In genomic region chr19:1512671-1513491, GRCh38 we compare ENCODE assay signal across 8 cellular contexts. TPM values are rescaled to one million over a fixed set of nuclear protein-coding genes. Genes with fewer than 3 reads are reported as not detected.
A peak's percentile ranks its signal among the peaks of the same experiment; 100 is the strongest.
DNase-seq lines count a peak whose midpoint lies in the region; ATAC-seq, FAIRE-seq and TF ChIP-seq lines count a peak whose summit lies in the region.

A gene with protein sequence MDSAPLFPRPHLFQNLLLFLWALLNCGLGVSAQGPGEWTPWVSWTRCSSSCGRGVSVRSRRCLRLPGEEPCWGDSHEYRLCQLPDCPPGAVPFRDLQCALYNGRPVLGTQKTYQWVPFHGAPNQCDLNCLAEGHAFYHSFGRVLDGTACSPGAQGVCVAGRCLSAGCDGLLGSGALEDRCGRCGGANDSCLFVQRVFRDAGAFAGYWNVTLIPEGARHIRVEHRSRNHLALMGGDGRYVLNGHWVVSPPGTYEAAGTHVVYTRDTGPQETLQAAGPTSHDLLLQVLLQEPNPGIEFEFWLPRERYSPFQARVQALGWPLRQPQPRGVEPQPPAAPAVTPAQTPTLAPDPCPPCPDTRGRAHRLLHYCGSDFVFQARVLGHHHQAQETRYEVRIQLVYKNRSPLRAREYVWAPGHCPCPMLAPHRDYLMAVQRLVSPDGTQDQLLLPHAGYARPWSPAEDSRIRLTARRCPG (minus strand): TSS chr19:1513019. CDS start chr19:1510943, 2,076 bp downstream.

- no peak for TF ChIP-seq RAD21 in HCT116 (IDR thresholded peaks at IDR 0.05; ENCODE audit: low read depth)

- H3K9ac ChIP-seq in HCT116 (ENCODE audit: low read length), result peak within 1 kb of the TSS; percentile 81
- H3K9ac ChIP-seq in keratinocyte (ENCODE audit: control insufficient read depth, extremely low read depth, insufficient read depth, low read length), result peak within 1 kb of the TSS; percentile 60

- H3K4me2 ChIP-seq in HCT116 (ENCODE audit: low read length), result peak within 1 kb of the TSS; percentile 97
- peak within 1 kb of the TSS; percentile 79 for H3K4me2 ChIP-seq in keratinocyte (ENCODE audit: control insufficient read depth, extremely low read depth, insufficient read depth, low read depth, low read length)

- H3K4me1 ChIP-seq in HCT116 (ENCODE audit: control insufficient read depth in 1 of 2, insufficient read depth in 2 of 2, low read length in 2 of 2), result peaks cover 26 to 60% of the 10 kb centered on the region in 2 experiments
- peaks cover 9% of the 10 kb centered on the region for H3K4me1 ChIP-seq in keratinocyte (ENCODE audit: control insufficient read depth, extremely low read depth, insufficient read depth, low read length)

- H3K9me1 ChIP-seq in keratinocyte (ENCODE audit: control insufficient read depth, extremely low read depth, insufficient read depth, low read length), result no peaks in the 10 kb centered on the region

- TF ChIP-seq POLR2A in HCT116 (IDR thresholded peaks at IDR 0.05; ENCODE audit: borderline replicate concordance, extremely low read depth, insufficient read depth, insufficient read length), result peak; percentile 67

- POLR2A ChIA-PET in HCT116 (lab: Charles Lee), result no interaction called here

- dilution Hi-C loops in keratinocyte (cut with MboI; ENCODE audit: extremely low pct_ligation_motif_present, low sequenced_read_pairs), result no loop called here

- H3K27ac ChIP-seq in HCT116 (ENCODE audit: low read depth, low read length) (peak within 1 kb of the TSS; percentile 80), keratinocyte (ENCODE audit: control insufficient read depth, insufficient read depth, low read length) (peak within 1 kb of the TSS; percentile 8)

- H3K36me3 ChIP-seq in HCT116 (ENCODE audit: control insufficient read depth in 1 of 2, insufficient read depth in 2 of 2, low read length in 2 of 2) (no peaks in the 10 kb centered on the region), keratinocyte (ENCODE audit: control insufficient read depth in 2 of 2, extremely low read depth in 1 of 2, insufficient read depth in 2 of 2, low read length in 2 of 2) (peaks cover 0 to 2% of the 10 kb centered on the region in 2 experiments)

- CTCF ChIA-PET in HCT116 (lab: Charles Lee), result no interaction called here

- TF ChIP-seq CTCF in HCT116 (IDR thresholded peaks at IDR 0.05 in 2 of 3, conservative IDR thresholded peaks at IDR 0.05 in 1 of 3; ENCODE audit: borderline replicate concordance in 1 of 3, insufficient read depth in 1 of 3, low read depth in 2 of 3, low read length in 2 of 3) (no peak), astrocyte of the cerebellum (IDR thresholded peaks at IDR 0.05; ENCODE audit: low read depth, low read length, missing control alignments) (no peak), keratinocyte (optimal IDR thresholded peaks at IDR 0.05 in 1 of 3, IDR thresholded peaks at IDR 0.05 in 1 of 3, conservative IDR thresholded peaks at IDR 0.05 in 1 of 3; ENCODE audit: extremely low read depth in 1 of 3, insufficient read depth in 2 of 3, low read length in 3 of 3) (peak in 1 of 3 experiments; percentile 54)

- intact Hi-C loops in HCT116 (cut with micrococcal nuclease), result no loop called here
- intact Hi-C loops in posterior cingulate gyrus (cut with DNase I), result no loop called here

- RAD21 ChIA-PET in HCT116 (lab: Charles Lee; ENCODE audit: low non-redundant PET in 1 of 2, low total read pairs in 2 of 2, uncharacterized antibody in 2 of 2, unreplicated experiment in 2 of 2), result no interaction called here

- ATAC-seq in HCT116 (peak; percentile 77), HG03342 (IDR thresholded peaks at IDR 0.05; ENCODE audit: unreplicated experiment) (no peak)

- H4K20me1 ChIP-seq in HCT116 (ENCODE audit: insufficient read depth), result no peaks in the 10 kb centered on the region
- H4K20me1 ChIP-seq in keratinocyte (ENCODE audit: control insufficient read depth, extremely low read depth, insufficient read depth, low read length), result no peaks in the 10 kb centered on the region

- TSS peak; percentile 67 for BruUV-seq in HCT116 (replicated peaks; lab: Mats Ljungman, UMichigan)

- H3K4me3 ChIP-seq in HCT116 (replicated peaks in 1 of 2; ENCODE audit: low read depth in 1 of 2, low read length in 2 of 2) (peak within 1 kb of the TSS; percentile 94 to 98), astrocyte of the cerebellum (ENCODE audit: low read depth, low read length) (peak within 1 kb of the TSS; percentile 34), keratinocyte (ENCODE audit: control insufficient read depth in 2 of 3, extremely low read depth in 1 of 3, insufficient read depth in 2 of 3, low read depth in 1 of 3, low read length in 3 of 3) (peak within 1 kb of the TSS; percentile 57 to 81 (median 69))

- no peaks in the 10 kb centered on the region for H3K9me3 ChIP-seq in HCT116 (ENCODE audit: control insufficient read depth in 1 of 2, insufficient read depth in 1 of 2, low read depth in 1 of 2, low read length in 2 of 2)
- H3K9me3 ChIP-seq in keratinocyte (ENCODE audit: control insufficient read depth, low read depth, low read length), result no peaks in the 10 kb centered on the region

- no peaks in the 10 kb centered on the region for H3K9me2 ChIP-seq in HCT116 (ENCODE audit: insufficient read depth)

- H3K79me2 ChIP-seq in HCT116 (ENCODE audit: insufficient read depth, low read length) (peaks cover 10% of the 10 kb centered on the region; the same call in 1 of the 2 replicates), keratinocyte (ENCODE audit: control insufficient read depth, insufficient read depth, low read length) (no peaks in the 10 kb centered on the region)

- no peak for FAIRE-seq in keratinocyte (lab: Jason Lieb, UNC)

- H2AFZ ChIP-seq in HCT116 (ENCODE audit: low read depth, low read length, poor library complexity, severe bottlenecking) (no peak within 1 kb of the TSS), keratinocyte (ENCODE audit: control insufficient read depth, low read length) (peak within 1 kb of the TSS; percentile 2)

- DNase-seq in HCT116 (ENCODE audit: low read depth, low spot score) (no peak), T-helper 1 cell (peak; percentile 33 to 75 (median 41)), astrocyte of the cerebellum (ENCODE audit: low read depth) (no peak), keratinocyte (ENCODE audit: low read depth, low spot score) (no peak), SK-N-DZ (ENCODE audit: low spot score) (no peak), posterior cingulate gyrus (no peak)
- peak; percentile 55 to 71 for DNase-seq in stimulated activated CD4-positive, alpha-beta T cell treated with anti-CD3 and anti-CD28 coated beads, Interleukin-4, amount 100 ng/mL, for 4 hours

- in situ Hi-C loops in astrocyte of the cerebellum (cut with HindIII; ENCODE audit: low sequenced_read_pairs), result no loop called here

- H3K27me3 ChIP-seq in HCT116 (ENCODE audit: insufficient read depth, low read length) (no peaks in the 10 kb centered on the region), keratinocyte (ENCODE audit: control insufficient read depth, extremely low read depth, insufficient read depth, low read length) (no peaks in the 10 kb centered on the region)

TF ChIP-seq in HCT116, 20 proteins besides CTCF, POLR2A, EP300 and RAD21:
- TF ChIP-seq TCF7L2 (IDR thresholded peaks at IDR 0.05; ENCODE audit: borderline replicate concordance, extremely low read depth, insufficient read depth, insufficient read length), result peak; percentile 21
- TF ChIP-seq POLR2AphosphoS5 (IDR thresholded peaks at IDR 0.05; ENCODE audit: low read depth, low read length), result peak; percentile 88
- TF ChIP-seq EZH2 (IDR thresholded peaks at IDR 0.05), result no peak
- TF ChIP-seq MAX (IDR thresholded peaks at IDR 0.05), result 0 out of 2 replicates have a peak, but pooled peaks have one; percentile 22
- TF ChIP-seq ZFX (IDR thresholded peaks at IDR 0.05), result peak; percentile 45; the same call in 1 of the 2 replicates

RNA-seq across cellular contexts. Expression of the gene that starts here (rescaled TPM):
- total RNA-seq in HCT116 (2021; ENCODE audit: unreplicated experiment), result 24.0 TPM
- polyA plus RNA-seq in HCT116 (2012), result 15.9 and 17.1 TPM in 2 replicates
- polyA plus RNA-seq in keratinocyte, result 4.2 to 8.5 TPM (median 5.7 TPM) in 3 replicates
- 1.9 TPM for polyA plus RNA-seq in keratinocyte (2011; ENCODE audit: low read depth)
- 5.2 and 8.3 TPM in 2 replicates for polyA plus RNA-seq in keratinocyte (2011; cell fraction: cytosol; rRNA removed)
- polyA plus RNA-seq in keratinocyte (2011; cell fraction: nucleus; rRNA removed), result 17.7 and 25.8 TPM in 2 replicates
- polyA plus RNA-seq in keratinocyte (2012; ENCODE audit: low replicate concordance), result 3.6 and 8.7 TPM in 2 replicates
- polyA minus RNA-seq in keratinocyte, result 4.6 to 5.7 TPM (median 5.1 TPM) in 3 replicates
- polyA minus RNA-seq in keratinocyte (2011; cell fraction: cytosol; rRNA and poly(A)+ RNA removed), result 15.2 TPM
- polyA minus RNA-seq in keratinocyte (2011; cell fraction: nucleus; rRNA and poly(A)+ RNA removed), result 7.5 and 9.9 TPM in 2 replicates
- 0.14 and 0.74 TPM in 2 replicates for polyA plus RNA-seq in SK-N-DZ (2014; cell fraction: cytosol; rRNA removed)
- not detected in 2 replicates for polyA plus RNA-seq in SK-N-DZ (2014; cell fraction: nucleus; rRNA removed)

Comparison
In these comparisons a context has a peak if more than half of its experiments do, and no peak if none do; other contexts are left out.
1. DNase-seq: peak in T-helper 1 cell (5 of 5) and stimulated activated CD4-positive, alpha-beta T cell treated with anti-CD3 and anti-CD28 coated beads, Interleukin-4, amount 100 ng/mL, for 4 hours (2 of 2); none in HCT116 (single experiment), astrocyte of the cerebellum (single experiment), keratinocyte (single experiment), SK-N-DZ (single experiment) and posterior cingulate gyrus (0 of 10).
2. H3K4me3 ChIP-seq: peak in every context shown above with its lines; median percentile 96 in HCT116; 69 in keratinocyte; 34 in astrocyte of the cerebellum.